Comparison of ENCODE assay signal across 8 cellular contexts in the genomic region with DNA sequence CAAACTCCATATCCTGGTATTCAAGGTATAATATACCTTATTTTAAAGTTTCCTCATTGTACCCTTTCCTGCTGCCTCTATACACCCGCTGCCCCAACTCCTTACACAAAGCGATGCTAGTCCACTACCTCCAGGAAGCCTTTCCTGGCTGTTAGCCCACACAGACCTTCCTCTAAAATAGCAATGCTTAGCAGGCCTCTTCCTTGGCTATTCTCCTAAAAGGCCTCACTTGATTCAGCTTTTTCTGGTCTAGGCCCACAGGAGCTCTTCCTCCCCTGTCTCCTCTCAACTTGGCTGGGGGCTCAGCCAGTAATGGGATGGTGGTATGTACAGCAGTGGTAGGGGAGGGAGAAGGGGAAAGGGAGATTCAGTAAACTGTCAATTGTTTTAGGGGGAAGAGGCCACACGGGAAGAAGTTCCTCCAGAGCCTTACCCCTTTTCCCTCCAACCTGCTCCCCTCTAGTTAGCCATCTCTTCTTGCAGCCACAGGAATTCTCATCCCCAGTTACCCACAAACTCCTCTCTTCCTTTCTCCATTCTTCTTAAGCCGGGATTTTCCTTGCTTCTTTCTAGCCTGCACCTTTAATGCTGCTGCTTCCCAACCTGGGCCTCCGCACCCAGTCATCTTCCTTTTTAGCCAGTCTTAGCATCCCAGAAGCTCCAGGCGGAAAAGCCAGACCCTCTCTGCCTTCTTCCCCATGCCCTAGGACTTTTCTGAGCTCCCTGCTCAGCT. TPM values are rescaled to one million over a fixed set of nuclear protein-coding genes. Genes with fewer than 3 reads are reported as not detected.
DNase-seq lines count a peak whose midpoint lies in the region; ATAC-seq and TF ChIP-seq lines count a peak whose summit lies in the region.

No MANE protein-coding gene starts in this region.

- H3K4me3 ChIP-seq in GM12864 (ENCODE audit: low read depth, low read length), result peak overlapping the region; percentile 96
- peak overlapping the region; percentile 82 for H3K4me3 ChIP-seq in fibroblast of the aortic adventitia (ENCODE audit: low read depth, low read length)
- H3K4me3 ChIP-seq in retinal pigment epithelial cell (ENCODE audit: low read length), result peak overlapping the region; percentile 98

- peaks cover 21% of the 10 kb centered on the region for H3K36me3 Mint-ChIP-seq in T-cell

- H3K27me3 Mint-ChIP-seq in T-cell, result no peaks in the 10 kb centered on the region

- no peaks in the 10 kb centered on the region for H3K9me3 Mint-ChIP-seq in T-cell

- H3K27ac Mint-ChIP-seq in T-cell, result peak overlapping the region; percentile 15 to 24

- peak overlapping the region; percentile 94 to 98 (median 96) for H3K4me3 Mint-ChIP-seq in T-cell

- no peak for ATAC-seq in T-cell (replicated peaks in 1 of 4)

- POLR2A ChIA-PET in T-cell (lab: Charles Lee), result no interaction called here

- H3K4me1 Mint-ChIP-seq in T-cell, result peaks cover 32 to 40% (median 33%) of the 10 kb centered on the region in 3 donors

- TF ChIP-seq CTCF in GM12864 (IDR thresholded peaks at IDR 0.05; ENCODE audit: low read depth, low read length, missing control alignments) (no peak), fibroblast of the aortic adventitia (IDR thresholded peaks at IDR 0.05; ENCODE audit: insufficient read depth, low read length) (no peak), retinal pigment epithelial cell (conservative IDR thresholded peaks at IDR 0.05; ENCODE audit: low read depth, low read length) (no peak)

- no peak for DNase-seq in GM12864 (ENCODE audit: low read depth)
- no peak for DNase-seq in T-cell
- peak; percentile 63 for DNase-seq in fibroblast of the aortic adventitia (ENCODE audit: low read depth)
- no peak for DNase-seq in retinal pigment epithelial cell (ENCODE audit: low read depth)
- no peak for DNase-seq in NCI-H2107 treated with DMSO at 0.1 percent for 48 hours (lab: John Stamatoyannopoulos, UW; ENCODE audit: unreplicated experiment)
- no peak for DNase-seq in NCI-H2227 treated with DMSO at 0.1 percent for 48 hours (lab: John Stamatoyannopoulos, UW)
- DNase-seq in MV-4-11 (lab: John Stamatoyannopoulos, UW), result no peak
- DNase-seq in NCI-H2029 (lab: John Stamatoyannopoulos, UW), result no peak

- CTCF ChIA-PET in T-cell (lab: Charles Lee), result no interaction called here

RNA-seq across cellular contexts. Expression of a gene that starts 2.6 kb away (rescaled TPM):
- total RNA-seq in T-cell (10 to 100 TPM; 31.4 to 35.3 (median 34.6) TPM), fibroblast of the aortic adventitia (ENCODE audit: low replicate concordance) (40.9 and 66.4 TPM in 2 replicates)

RNA-seq across cellular contexts. Expression of a gene that starts 2.7 kb away (rescaled TPM):
- total RNA-seq in T-cell (100 to 1,000 TPM in 4 of 5 donors, 10 to 100 TPM in 1; 96.3 to 141 (median 127) TPM), fibroblast of the aortic adventitia (ENCODE audit: low replicate concordance) (595 and 603 TPM in 2 replicates)

RNA-seq across cellular contexts. Expression of a gene that starts 39.8 kb away (rescaled TPM):
- 10 to 100 TPM; 24.4 to 29.3 (median 25.0) TPM for total RNA-seq in T-cell
- total RNA-seq in fibroblast of the aortic adventitia (ENCODE audit: low replicate concordance), result 15.9 and 20.6 TPM in 2 replicates

RNA-seq across cellular contexts. Expression of a gene that starts 53.3 kb away (rescaled TPM):
- total RNA-seq in T-cell, result 1 to 10 TPM; 1.1 to 2.8 (median 1.8) TPM
- total RNA-seq in fibroblast of the aortic adventitia (ENCODE audit: low replicate concordance), result 0.90 and 9.7 TPM in 2 replicates
